In genomic region chr18:63422087-63422861, GRCh38 we compare ENCODE assay signal across 8 cellular contexts. TPM values are rescaled to one million over a fixed set of nuclear protein-coding genes. Genes with fewer than 3 reads are reported as not detected.
DNase-seq lines count a peak whose midpoint lies in the region; ATAC-seq lines count a peak whose summit lies in the region.

TSS of gene VPS4B (minus strand) at chr18:63422476. CDS start at chr18:63422259, 217 bp downstream.

- peak within 1 kb of the TSS; percentile 91 to 100 (median 98) for H3K27ac Mint-ChIP-seq in IgD-negative memory B cell

- ATAC-seq in GM21529 (IDR thresholded peaks at IDR 0.05; ENCODE audit: unreplicated experiment): peak; percentile 95

- DNase-seq in DMS114 treated with DMSO at 0.1 percent for 48 hours (lab: John Stamatoyannopoulos, UW; ENCODE audit: unreplicated experiment) (peak; percentile 92), OCI-M2 (lab: John Stamatoyannopoulos, UW; ENCODE audit: unreplicated experiment) (peak; percentile 87), activated T-cell treated with anti-CD3 and anti-CD28 coated beads for 4 hours (peak; percentile 98), epidermal melanocyte (ENCODE audit: insufficient read length, low spot score) (peak; percentile 83), middle frontal gyrus (ENCODE audit: extremely low spot score, low spot score) (peak; percentile 99)
- DNase-seq in stimulated activated CD8-positive, alpha-beta memory T cell treated with anti-CD3 and anti-CD28 coated beads, Interleukin-2, amount 100 ng/mL, for 48 hours (ENCODE audit: low read depth in 2 of 2): peak; percentile 97 to 99

- peaks cover 17 to 26% (median 23%) of the 10 kb centered on the region in 3 donors for H3K4me1 Mint-ChIP-seq in IgD-negative memory B cell

- H3K36me3 Mint-ChIP-seq in IgD-negative memory B cell: peaks cover 2% of the 10 kb centered on the region

- H3K9me3 Mint-ChIP-seq in IgD-negative memory B cell: no peaks in the 10 kb centered on the region

- peak within 1 kb of the TSS; percentile 90 to 100 (median 98) for H3K4me3 Mint-ChIP-seq in IgD-negative memory B cell

- H3K27me3 Mint-ChIP-seq in IgD-negative memory B cell: peaks cover 3% of the 10 kb centered on the region

RNA-seq across cellular contexts. Expression of gene VPS4B, which starts in this region (rescaled TPM):
- polyA plus RNA-seq in IgD-negative memory B cell: 66.0 TPM

Comparison
In these comparisons a context has a peak if more than half of its experiments do, and no peak if none do; other contexts are left out.
1. Peak in every context shown above with its lines: DNase-seq and ATAC-seq.